ENCODE assay signal across 13 cellular contexts in the genomic region with DNA sequence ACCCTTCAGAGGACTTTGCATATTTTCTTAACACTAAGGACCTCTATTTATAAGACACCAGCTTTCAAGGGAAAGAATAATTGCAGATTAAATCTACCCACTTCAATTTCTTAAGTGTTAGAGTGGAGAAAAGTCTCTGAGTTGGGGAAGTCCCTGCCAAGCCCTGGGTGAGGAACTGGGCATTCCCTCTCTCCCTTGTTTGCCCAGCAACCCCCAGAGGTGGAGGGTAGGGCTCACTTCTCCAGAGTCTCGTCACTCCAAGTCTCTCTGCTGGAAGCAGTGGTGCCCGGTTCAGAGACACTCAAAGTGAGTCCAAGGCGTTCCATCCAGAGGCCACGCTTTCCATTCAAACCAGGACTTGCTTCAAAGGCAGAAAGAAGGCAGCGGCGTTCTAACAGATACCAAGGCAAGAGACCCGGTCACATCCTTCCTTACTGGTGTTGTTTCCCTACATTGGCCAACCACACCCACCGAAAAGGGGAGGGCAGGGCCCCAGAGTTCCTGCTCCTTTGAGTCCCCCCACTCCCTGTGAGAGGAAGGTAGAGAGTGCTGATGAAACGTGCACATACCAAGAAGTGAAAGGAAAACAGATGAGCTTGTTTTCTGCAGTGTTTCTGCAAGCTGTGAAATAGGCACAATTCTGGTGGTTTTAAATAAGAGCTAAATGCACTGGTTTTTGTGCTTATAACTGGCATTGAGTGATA. TPM values are rescaled to one million over a fixed set of nuclear protein-coding genes. Genes with fewer than 3 reads are reported as not detected.
DNase-seq lines count a peak whose midpoint lies in the region; ATAC-seq lines count a peak whose summit lies in the region.
"Had no signal": no experiment of that assay in that cellular context is flagged by ENCODE, and none has a peak within 500 bp of the region (broad histone marks: within the 10 kb centered on the region; RNA-seq: fewer than 3 reads in every experiment).

No MANE protein-coding gene starts in this region.

- no peak overlapping the region for H3K4ac ChIP-seq in mesenchymal stem cell (ENCODE audit: low read depth in 1 of 2, low read length in 2 of 2)

- no peak overlapping the region for H3K18ac ChIP-seq in mesenchymal stem cell (ENCODE audit: low read depth in 1 of 2, low read length in 2 of 2)

- no peaks in the 10 kb centered on the region for H3K27me3 ChIP-seq in mesenchymal stem cell (ENCODE audit: control insufficient read depth in 1 of 2, insufficient read depth in 1 of 2, low read length in 2 of 2)
- no peaks in the 10 kb centered on the region for H3K27me3 ChIP-seq in effector memory CD4-positive, alpha-beta T cell (replicated peaks; ENCODE audit: control insufficient read depth, insufficient read depth, low read length, poor library complexity, severe bottlenecking)
- H3K27me3 ChIP-seq: breast epithelium had no signal

- H3K4me1 ChIP-seq in mesenchymal stem cell (ENCODE audit: control insufficient read depth, insufficient read depth, low read depth, low read length) = peaks cover 12% of the 10 kb centered on the region
- no peaks in the 10 kb centered on the region for H3K4me1 ChIP-seq in effector memory CD4-positive, alpha-beta T cell (ENCODE audit: control insufficient read depth, insufficient read depth, low read length, poor library complexity, severe bottlenecking)
- H3K4me1 ChIP-seq: breast epithelium had no signal

- no peak overlapping the region for H3K23ac ChIP-seq in mesenchymal stem cell (ENCODE audit: low read length in 2 of 2)

- H4K91ac ChIP-seq in mesenchymal stem cell (ENCODE audit: low read length) = no peak overlapping the region

- no peak overlapping the region for H3K4me2 ChIP-seq in mesenchymal stem cell (ENCODE audit: low read length, poor library complexity, severe bottlenecking)

- H2BK15ac ChIP-seq in mesenchymal stem cell (ENCODE audit: low read depth, poor library complexity, severe bottlenecking) = no peak overlapping the region

- H3K4me3 ChIP-seq in mesenchymal stem cell (ENCODE audit: insufficient read depth in 1 of 2, low read depth in 1 of 2, low read length in 2 of 2) = peak overlapping the region in 1 of 2 experiments; percentile 43
- H3K4me3 ChIP-seq in effector memory CD4-positive, alpha-beta T cell (ENCODE audit: insufficient read depth, low read depth, low read length, poor library complexity, severe bottlenecking) = no peak overlapping the region
- H3K4me3 ChIP-seq: breast epithelium, skin epidermis had no signal

- no peak overlapping the region for H2AFZ ChIP-seq in mesenchymal stem cell (ENCODE audit: low read depth, low read length)

- H3K9ac ChIP-seq in mesenchymal stem cell (ENCODE audit: low read length) = peak overlapping the region; percentile 24

- H3K79me1 ChIP-seq in mesenchymal stem cell (replicated peaks; ENCODE audit: low read length, poor library complexity, severe bottlenecking) = no peaks in the 10 kb centered on the region

- peaks cover 0 to 3% of the 10 kb centered on the region in 2 experiments for H3K36me3 ChIP-seq in mesenchymal stem cell (ENCODE audit: control insufficient read depth in 1 of 2, insufficient read depth in 2 of 2, low read depth in 1 of 2, low read length in 2 of 2)
- H3K36me3 ChIP-seq in effector memory CD4-positive, alpha-beta T cell (ENCODE audit: control insufficient read depth, insufficient read depth, low read length) = no peaks in the 10 kb centered on the region
- H3K36me3 ChIP-seq: breast epithelium had no signal

- H3K9me3 ChIP-seq in mesenchymal stem cell (ENCODE audit: control insufficient read depth, low read length) = no peaks in the 10 kb centered on the region
- H3K9me3 ChIP-seq in effector memory CD4-positive, alpha-beta T cell (ENCODE audit: control insufficient read depth, low read length) = no peaks in the 10 kb centered on the region
- H3K9me3 ChIP-seq: breast epithelium had no signal

- H2BK120ac ChIP-seq in mesenchymal stem cell (ENCODE audit: low read depth, low read length) = no peak overlapping the region

- peak overlapping the region in 1 of 2 experiments; percentile 4 for H2BK12ac ChIP-seq in mesenchymal stem cell (ENCODE audit: low read length in 2 of 2)

- ATAC-seq in GM21723 (IDR thresholded peaks at IDR 0.05; ENCODE audit: unreplicated experiment) = peak; percentile 64

- no peak overlapping the region for H4K8ac ChIP-seq in mesenchymal stem cell (ENCODE audit: low read length)

- 76% methylated on average over 9 of the region's 9 CpGs for WGBS in mesenchymal stem cell

- H2AK5ac ChIP-seq in mesenchymal stem cell (ENCODE audit: low read length, severe bottlenecking) = no peak overlapping the region

- H2BK5ac ChIP-seq in mesenchymal stem cell (ENCODE audit: low read depth, low read length, poor library complexity, severe bottlenecking) = no peak overlapping the region

- H3K14ac ChIP-seq in mesenchymal stem cell (ENCODE audit: low read length in 2 of 2) = no peak overlapping the region

- DNase-seq in CD1c-positive myeloid dendritic cell (ENCODE audit: extremely low spot score) = peak; percentile 40
- peak; percentile 20 for DNase-seq in activated naive CD4-positive, alpha-beta T cell treated with anti-CD3 and anti-CD28 coated beads, Interleukin-2, amount 50 U/mL, for 16 hours
- DNase-seq in mesenchymal stem cell = no peak
- no peak for DNase-seq in NCI-H82 treated with DMSO at 0.1 percent for 48 hours (lab: John Stamatoyannopoulos, UW; ENCODE audit: unreplicated experiment)
- no peak for DNase-seq in effector memory CD4-positive, alpha-beta T cell
- no peak for DNase-seq in Ammon's horn (ENCODE audit: low spot score)
- no peak for DNase-seq in NCI-H187 treated with DMSO at 0.1 percent for 48 hours (lab: John Stamatoyannopoulos, UW)
- DNase-seq: activated CD8-positive, alpha-beta memory T cell treated with anti-CD3 and anti-CD28 coated beads, Interleukin-2, amount 50 U/mL, for 48 hours; COR-L47; NCI-H446 had no signal

- no peak overlapping the region for H3K27ac ChIP-seq in mesenchymal stem cell (ENCODE audit: low read length, poor library complexity, severe bottlenecking)
- H3K27ac ChIP-seq in effector memory CD4-positive, alpha-beta T cell (ENCODE audit: insufficient read depth, low read length, poor library complexity, severe bottlenecking) = no peak overlapping the region

RNA-seq across cellular contexts. Expression of gene BDKRB2, which starts 6.1 kb away (rescaled TPM):
- polyA plus RNA-seq in mesenchymal stem cell (2013, experiment 1 of 2) = 16.1 TPM
- 16.1 TPM for polyA plus RNA-seq in mesenchymal stem cell (2013, experiment 2 of 2)

RNA-seq across cellular contexts. Expression of gene BDKRB1, which starts 57.4 kb away (rescaled TPM):
- polyA plus RNA-seq in mesenchymal stem cell (2013, experiment 1 of 2) = 18.7 TPM
- 18.7 TPM for polyA plus RNA-seq in mesenchymal stem cell (2013, experiment 2 of 2)

Comparison
In these comparisons a context has a peak if more than half of its experiments do, and no peak if none do; other contexts are left out.
1. DNase-seq: peak in CD1c-positive myeloid dendritic cell (single experiment) and activated naive CD4-positive, alpha-beta T cell treated with anti-CD3 and anti-CD28 coated beads, Interleukin-2, amount 50 U/mL, for 16 hours (single experiment); none in mesenchymal stem cell (single experiment), NCI-H82 treated with DMSO at 0.1 percent for 48 hours (single experiment), effector memory CD4-positive, alpha-beta T cell (0 of 3), Ammon's horn (single experiment) and NCI-H187 treated with DMSO at 0.1 percent for 48 hours (single experiment).